Comparison of ENCODE assay signal across 9 cellular contexts in genomic region chr1:205318231-205318991, GRCh38. TPM values are rescaled to one million over a fixed set of nuclear protein-coding genes. Genes with fewer than 3 reads are reported as not detected.
A peak's percentile ranks its signal among the peaks of the same experiment; 100 is the strongest.
DNase-seq lines count a peak whose midpoint lies in the region; ATAC-seq and TF ChIP-seq lines count a peak whose summit lies in the region.
"Had no signal": no experiment of that assay in that cellular context is flagged by ENCODE, and none has a peak within 500 bp of the region (broad histone marks: within the 10 kb centered on the region; RNA-seq: fewer than 3 reads in every experiment).

No MANE protein-coding gene starts in this region.

- H3K9me3 Mint-ChIP-seq in central memory CD8-positive, alpha-beta T cell = no peaks in the 10 kb centered on the region
- no peaks in the 10 kb centered on the region for H3K9me3 Mint-ChIP-seq in nephron
- H3K9me3 Mint-ChIP-seq in activated T-helper 2 cell treated with anti-CD3 and anti-CD28 coated beads, Interferon-gamma antibody, Interleukin-2, Interleukin-4, amounts not matched to agents 10 μg/mL and 5 μg/mL and 100 μg/mL, durations not matched to agents 14 hours and 24 hours and 36 hours = no peaks in the 10 kb centered on the region

- peak; percentile 98 for DNase-seq in DMS53 treated with DMSO at 0.1 percent for 48 hours (lab: John Stamatoyannopoulos, UW; ENCODE audit: unreplicated experiment)
- peak; percentile 84 for DNase-seq in NCI-H2107 treated with DMSO at 0.1 percent for 48 hours (lab: John Stamatoyannopoulos, UW; ENCODE audit: unreplicated experiment)
- DNase-seq in central memory CD8-positive, alpha-beta T cell (ENCODE audit: low spot score in 2 of 2) = no peak
- DNase-seq in KBM-7 = no peak
- DNase-seq in stimulated activated CD4-positive, alpha-beta T cell treated with anti-CD3 and anti-CD28 coated beads, Interleukin-4, amount 100 ng/mL, for 1 hour = no peak
- no peak for DNase-seq in activated T-helper 2 cell treated with anti-CD3 and anti-CD28 coated beads, Interferon-gamma antibody, Interleukin-2, Interleukin-4, amounts not matched to agents 10 μg/mL and 5 μg/mL and 100 μg/mL, durations not matched to agents 14 hours and 24 hours and 36 hours (ENCODE audit: low spot score)
- DNase-seq: activated CD4-positive, alpha-beta T cell treated with anti-CD3 and anti-CD28 coated beads for 4 hours had no signal

- H3K27ac Mint-ChIP-seq in central memory CD8-positive, alpha-beta T cell (ENCODE audit: low read depth) = peak overlapping the region; percentile 42
- peak overlapping the region; percentile 58 to 93 (median 83) for H3K27ac Mint-ChIP-seq in nephron
- H3K27ac Mint-ChIP-seq in activated T-helper 2 cell treated with anti-CD3 and anti-CD28 coated beads, Interferon-gamma antibody, Interleukin-2, Interleukin-4, amounts not matched to agents 10 μg/mL and 5 μg/mL and 100 μg/mL, durations not matched to agents 14 hours and 24 hours and 36 hours = no peak overlapping the region

- in situ Hi-C loops in KBM-7 (cut with MboI; ENCODE audit: low pct_unique_long_range_greater_than_20kb, low sequenced_read_pairs) = no loop called here

- no peaks in the 10 kb centered on the region for H3K27me3 Mint-ChIP-seq in central memory CD8-positive, alpha-beta T cell
- H3K27me3 Mint-ChIP-seq in nephron (ENCODE audit: low read depth) = peaks cover 5% of the 10 kb centered on the region
- peaks cover 30% of the 10 kb centered on the region for H3K27me3 Mint-ChIP-seq in activated T-helper 2 cell treated with anti-CD3 and anti-CD28 coated beads, Interferon-gamma antibody, Interleukin-2, Interleukin-4, amounts not matched to agents 10 μg/mL and 5 μg/mL and 100 μg/mL, durations not matched to agents 14 hours and 24 hours and 36 hours (ENCODE audit: low read depth)

- H3K36me3 Mint-ChIP-seq in central memory CD8-positive, alpha-beta T cell (ENCODE audit: insufficient read depth) = peaks cover 13% of the 10 kb centered on the region
- no peaks in the 10 kb centered on the region for H3K36me3 Mint-ChIP-seq in nephron (ENCODE audit: low read depth)
- peaks cover 2% of the 10 kb centered on the region for H3K36me3 Mint-ChIP-seq in activated T-helper 2 cell treated with anti-CD3 and anti-CD28 coated beads, Interferon-gamma antibody, Interleukin-2, Interleukin-4, amounts not matched to agents 10 μg/mL and 5 μg/mL and 100 μg/mL, durations not matched to agents 14 hours and 24 hours and 36 hours (ENCODE audit: low read depth)

- H3K4me3 Mint-ChIP-seq in central memory CD8-positive, alpha-beta T cell = peak overlapping the region; percentile 94
- H3K4me3 Mint-ChIP-seq in nephron = peak overlapping the region; percentile 61 to 91 (median 70)
- H3K4me3 Mint-ChIP-seq in activated T-helper 2 cell treated with anti-CD3 and anti-CD28 coated beads, Interferon-gamma antibody, Interleukin-2, Interleukin-4, amounts not matched to agents 10 μg/mL and 5 μg/mL and 100 μg/mL, durations not matched to agents 14 hours and 24 hours and 36 hours (ENCODE audit: low read depth) = no peak overlapping the region

- TF ChIP-seq CTCF in nephron (IDR thresholded peaks at IDR 0.05; ENCODE audit: unreplicated experiment in 3 of 3) = no peak

- peaks cover 82% of the 10 kb centered on the region for H3K4me1 Mint-ChIP-seq in central memory CD8-positive, alpha-beta T cell
- peaks cover 71% of the 10 kb centered on the region for H3K4me1 Mint-ChIP-seq in nephron
- H3K4me1 Mint-ChIP-seq in activated T-helper 2 cell treated with anti-CD3 and anti-CD28 coated beads, Interferon-gamma antibody, Interleukin-2, Interleukin-4, amounts not matched to agents 10 μg/mL and 5 μg/mL and 100 μg/mL, durations not matched to agents 14 hours and 24 hours and 36 hours (ENCODE audit: low read depth) = peaks cover 58% of the 10 kb centered on the region

- intact Hi-C loops in activated T-helper 2 cell treated with anti-CD3 and anti-CD28 coated beads, Interferon-gamma antibody, Interleukin-2, Interleukin-4, amounts not matched to agents 10 μg/mL and 5 μg/mL and 100 μg/mL, durations not matched to agents 14 hours and 24 hours and 36 hours (cut with micrococcal nuclease) = no loop called here

- no peak for ATAC-seq in central memory CD8-positive, alpha-beta T cell (replicated peaks; ENCODE audit: extremely low read depth, poor library complexity, severe bottlenecking)
- no peak for ATAC-seq in GM21825 (IDR thresholded peaks at IDR 0.05; ENCODE audit: unreplicated experiment)

RNA-seq across cellular contexts. Expression of gene NUAK2, which starts 3.1 kb away (rescaled TPM):
- 0.41 and 0.44 TPM in 2 replicates for total RNA-seq in activated T-helper 2 cell treated with anti-CD3 and anti-CD28 coated beads, Interferon-gamma antibody, Interleukin-2, Interleukin-4, amounts not matched to agents 10 μg/mL and 5 μg/mL and 100 μg/mL, durations not matched to agents 14 hours and 24 hours and 36 hours

RNA-seq across cellular contexts. Expression of gene KLHDC8A, which starts 38.3 kb away (rescaled TPM):
- total RNA-seq in activated T-helper 2 cell treated with anti-CD3 and anti-CD28 coated beads, Interferon-gamma antibody, Interleukin-2, Interleukin-4, amounts not matched to agents 10 μg/mL and 5 μg/mL and 100 μg/mL, durations not matched to agents 14 hours and 24 hours and 36 hours = not detected in 2 replicates

Comparison
In these comparisons a context has a peak if more than half of its experiments do, and no peak if none do; other contexts are left out.
1. DNase-seq: peak in DMS53 treated with DMSO at 0.1 percent for 48 hours (single experiment) and NCI-H2107 treated with DMSO at 0.1 percent for 48 hours (single experiment); none in central memory CD8-positive, alpha-beta T cell (0 of 2), KBM-7 (single experiment), stimulated activated CD4-positive, alpha-beta T cell treated with anti-CD3 and anti-CD28 coated beads, Interleukin-4, amount 100 ng/mL, for 1 hour (single experiment) and activated T-helper 2 cell treated with anti-CD3 and anti-CD28 coated beads, Interferon-gamma antibody, Interleukin-2, Interleukin-4, amounts not matched to agents 10 μg/mL and 5 μg/mL and 100 μg/mL, durations not matched to agents 14 hours and 24 hours and 36 hours (single experiment).